Comparison of ENCODE assay signal across 9 cellular contexts in the genomic region with DNA sequence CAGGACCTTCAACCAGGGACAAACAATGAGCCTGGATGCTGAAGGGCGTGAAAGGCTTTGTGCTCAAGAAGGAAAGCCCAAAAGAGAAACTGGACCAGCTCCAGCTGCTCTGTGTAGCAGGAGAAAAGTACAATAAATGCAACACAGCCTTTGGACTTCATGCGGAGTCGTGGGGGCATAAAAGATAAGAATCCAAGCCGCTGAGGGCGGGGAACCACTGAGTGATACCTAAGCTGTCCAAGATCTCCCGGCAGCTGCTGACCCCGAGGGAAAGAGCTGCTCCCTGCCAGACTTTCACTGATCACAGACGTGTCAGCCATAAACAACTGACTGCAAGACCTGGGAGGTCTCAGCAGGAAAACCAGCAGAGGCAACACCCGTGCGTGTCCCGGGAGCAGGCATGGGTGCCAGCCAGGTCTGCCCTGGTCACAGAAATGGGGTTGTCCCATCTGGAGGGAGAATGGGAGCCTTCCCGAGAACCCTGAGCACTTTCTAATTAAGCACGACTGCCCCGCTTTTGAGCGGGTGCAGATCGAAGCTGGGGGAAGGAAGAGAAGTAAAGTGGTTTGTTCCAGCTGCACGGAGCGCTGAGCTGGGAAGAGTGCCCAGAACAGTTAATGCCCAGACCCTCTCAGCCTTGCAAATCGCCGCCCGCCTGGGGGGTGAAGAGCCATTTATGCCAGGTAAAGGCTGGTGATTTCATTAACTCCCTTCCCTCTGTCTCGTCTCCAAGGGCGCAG.
DNase-seq lines count a peak whose midpoint lies in the region; ATAC-seq, FAIRE-seq and TF ChIP-seq lines count a peak whose summit lies in the region.
"Had no signal": no experiment of that assay in that cellular context is flagged by ENCODE, and none has a peak within 500 bp of the region (broad histone marks: within the 10 kb centered on the region; RNA-seq: fewer than 3 reads in every experiment).

No MANE protein-coding gene starts in this region.

- TF ChIP-seq RAD21 in HepG2 (CRISPR knock-in tag; IDR thresholded peaks at IDR 0.05): no peak

- no peak for TF ChIP-seq POLR2A in HepG2 (IDR thresholded peaks at IDR 0.05; ENCODE audit: insufficient read depth in 1 of 2, low read depth in 2 of 2, low read length in 2 of 2)

- H3K79me2 ChIP-seq in HepG2 (ENCODE audit: insufficient read depth, low read length): no peaks in the 10 kb centered on the region

- TF ChIP-seq CTCF in 22Rv1 (IDR thresholded peaks at IDR 0.05): no peak
- TF ChIP-seq CTCF in WTC11 (IDR thresholded peaks at IDR 0.05): no peak
- no peak for TF ChIP-seq CTCF in HepG2 (CRISPR knock-in tag; IDR thresholded peaks at IDR 0.05)
- no peak for TF ChIP-seq CTCF in foreskin keratinocyte (conservative IDR thresholded peaks at IDR 0.05)

- peak overlapping the region; percentile 70 for H3K4me2 ChIP-seq in HepG2 (ENCODE audit: low read depth, low read length)

- POLR2A ChIA-PET in WTC11 (lab: Charles Lee) (no interaction called here), HepG2 (lab: Yijun Ruan, JAX) (no interaction called here)

- H3K4me1 ChIP-seq in HepG2 (ENCODE audit: insufficient read depth, low read length) (peaks cover 46% of the 10 kb centered on the region), foreskin keratinocyte (no peaks in the 10 kb centered on the region)

- H2AFZ ChIP-seq in HepG2 (ENCODE audit: low read length): no peak overlapping the region

- H3K4me3 ChIP-seq in HepG2 (replicated peaks in 1 of 3; ENCODE audit: insufficient read depth in 1 of 3, low read depth in 2 of 3, low read length in 3 of 3): peak overlapping the region in 2 of 3 experiments; percentile 40 to 58; a peak in 3 of 6 replicates

- no peaks in the 10 kb centered on the region for H4K20me1 ChIP-seq in HepG2 (ENCODE audit: insufficient read depth, low read length)

- TF ChIP-seq EP300 in HepG2 (IDR thresholded peaks at IDR 0.05; ENCODE audit: low read depth in 2 of 2, low read length in 2 of 2) (no peak), HepG2 (CRISPR knock-in tag; IDR thresholded peaks at IDR 0.05; ENCODE audit: borderline replicate concordance) (no peak)

- no peaks in the 10 kb centered on the region for H3K9me3 ChIP-seq in HepG2 (ENCODE audit: low read length)

- no peak for ATAC-seq in WTC11
- ATAC-seq in HepG2: peak; percentile 15
- no peak for ATAC-seq in foreskin keratinocyte
- ATAC-seq in HG02840 (IDR thresholded peaks at IDR 0.05; ENCODE audit: low FRiP score, unreplicated experiment): no peak
- ATAC-seq in GM18520 (IDR thresholded peaks at IDR 0.05; ENCODE audit: unreplicated experiment): no peak
- ATAC-seq in HG03520 (IDR thresholded peaks at IDR 0.05; ENCODE audit: unreplicated experiment): no peak

- H3K27ac Mint-ChIP-seq in WTC11: peak overlapping the region; percentile 68; the same call in 1 of the 2 replicates

- H3K9ac ChIP-seq in HepG2 (ENCODE audit: insufficient read depth, low read depth, low read length): no peak overlapping the region

- H3K36me3 Mint-ChIP-seq in WTC11: no peaks in the 10 kb centered on the region

- CTCF ChIA-PET in WTC11 (lab: Charles Lee): interaction anchor here (0.6 to 1.3 kb wide), 3 partner anchors 16 to 485 kb away, joined by 4 to 5 read pairs (median 4); no protein-coding TSS in a partner anchor
- CTCF ChIA-PET in HepG2 (lab: Yijun Ruan, JAX; ENCODE audit: low intra/inter-chr PET ratio, low total read pairs): no interaction called here

- peak; percentile 28 for FAIRE-seq in HepG2 (lab: Jason Lieb, UNC)
- FAIRE-seq: G401.6 had no signal

- DNase-seq in NCI-H1092 treated with DMSO at 0.1 percent for 48 hours (lab: John Stamatoyannopoulos, UW): peak; percentile 99
- no peak for DNase-seq in WTC11 (ENCODE audit: low spot score)
- peak; percentile 25 for DNase-seq in HepG2 (ENCODE audit: low spot score)
- DNase-seq in foreskin keratinocyte: no peak

- peaks cover 21% of the 10 kb centered on the region for H3K4me1 Mint-ChIP-seq in WTC11

- no peak overlapping the region for H3K4me3 Mint-ChIP-seq in WTC11

- H3K27me3 ChIP-seq in HepG2 (ENCODE audit: control insufficient read depth in 1 of 2, insufficient read depth in 2 of 2, low read length in 2 of 2): peaks cover 10 to 40% of the 10 kb centered on the region in 2 experiments; a peak in 4 of 5 replicates
- peaks cover 46% of the 10 kb centered on the region for H3K27me3 ChIP-seq in foreskin keratinocyte

- H3K9me3 Mint-ChIP-seq in WTC11: no peaks in the 10 kb centered on the region

- no peaks in the 10 kb centered on the region for H3K36me3 ChIP-seq in HepG2 (replicated peaks in 1 of 2; ENCODE audit: control insufficient read depth in 1 of 2, insufficient read depth in 2 of 2, low read length in 2 of 2)

- in situ Hi-C loops in HepG2 (cut with HindIII; ENCODE audit: extremely low pct_ligation_motif_present, low pct_unique_long_range_greater_than_20kb): loop anchor here (10.0 kb wide), 1 partner anchor 439 kb away; no protein-coding TSS in a partner anchor

- no TSS peak for BruUV-seq in HepG2 (replicated peaks; lab: Mats Ljungman, UMichigan)

- peak overlapping the region; percentile 22; the same call in 1 of the 2 replicates for H3K27ac ChIP-seq in 22Rv1
- no peak overlapping the region for H3K27ac ChIP-seq in HepG2 (ENCODE audit: extremely low read length, insufficient read depth, low read length)
- H3K27ac ChIP-seq in foreskin keratinocyte: no peak overlapping the region

- WGBS in HepG2 (ENCODE audit: low lambda C conversion rate): 2% methylated on average over 13 of the region's 23 CpGs

- peaks cover 8% of the 10 kb centered on the region for H3K27me3 Mint-ChIP-seq in WTC11 (ENCODE audit: low read depth)

- intact Hi-C loops in HepG2 (cut with micrococcal nuclease; ENCODE audit: unreplicated experiment): no loop called here

TF ChIP-seq in WTC11, 78 proteins besides CTCF, POLR2A, EP300 and RAD21 (continues in another document):
- no peak for TF ChIP-seq ZNF138 (CRISPR knock-in tag; conservative IDR thresholded peaks at IDR 0.05)
- no peak for TF ChIP-seq RELA (CRISPR knock-in tag; IDR thresholded peaks at IDR 0.05; ENCODE audit: borderline replicate concordance)
- TF ChIP-seq, protein P1, sequence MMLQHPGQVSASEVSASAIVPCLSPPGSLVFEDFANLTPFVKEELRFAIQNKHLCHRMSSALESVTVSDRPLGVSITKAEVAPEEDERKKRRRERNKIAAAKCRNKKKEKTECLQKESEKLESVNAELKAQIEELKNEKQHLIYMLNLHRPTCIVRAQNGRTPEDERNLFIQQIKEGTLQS (CRISPR knock-in tag; conservative IDR thresholded peaks at IDR 0.05): no peak

TF ChIP-seq in HepG2, 621 proteins besides CTCF, POLR2A, EP300 and RAD21:
- 0 out of 2 replicates have a peak, but pooled peaks have one; percentile 27 for TF ChIP-seq ZBTB7B (CRISPR knock-in tag; IDR thresholded peaks at IDR 0.05)
- peak; percentile 56 for TF ChIP-seq ZNF777 (CRISPR knock-in tag; IDR thresholded peaks at IDR 0.05)
- TF ChIP-seq SOX6 (IDR thresholded peaks at IDR 0.05): no peak
- TF ChIP-seq SOX6 (CRISPR knock-in tag; IDR thresholded peaks at IDR 0.05): peak; percentile 38; the same call in 1 of the 2 replicates
- TF ChIP-seq SOX13 (IDR thresholded peaks at IDR 0.05): no peak
- 0 out of 4 replicates have a peak, but pooled peaks of 1 of the 2 experiments have one; percentile 13 for TF ChIP-seq SOX13 (CRISPR knock-in tag; conservative IDR thresholded peaks at IDR 0.05 in 1 of 2, IDR thresholded peaks at IDR 0.05 in 1 of 2)
- TF ChIP-seq ZNF33A (CRISPR knock-in tag; IDR thresholded peaks at IDR 0.05; ENCODE audit: borderline replicate concordance): no peak
- TF ChIP-seq JDP2 (CRISPR knock-in tag; IDR thresholded peaks at IDR 0.05; ENCODE audit: borderline replicate concordance): no peak
- peak; percentile 52; the same call in 1 of the 2 replicates for TF ChIP-seq PHF21A (CRISPR knock-in tag; IDR thresholded peaks at IDR 0.05)
- TF ChIP-seq HNF4G (IDR thresholded peaks at IDR 0.05; ENCODE audit: borderline replicate concordance, low read depth, low read length): peak; percentile 39; the same call in 1 of the 2 replicates
- TF ChIP-seq HNF4G (CRISPR knock-in tag; IDR thresholded peaks at IDR 0.05; ENCODE audit: borderline replicate concordance, low read depth): no peak
- TF ChIP-seq HNF4A (CRISPR knock-in tag; IDR thresholded peaks at IDR 0.05): peak; percentile 38; the same call in 1 of the 2 replicates

Comparison
In these comparisons a context has a peak if more than half of its experiments do, and no peak if none do; other contexts are left out.
1. DNase-seq: peak in NCI-H1092 treated with DMSO at 0.1 percent for 48 hours (single experiment) and HepG2 (single experiment); none in WTC11 (single experiment) and foreskin keratinocyte (0 of 2).